In the genomic region with DNA sequence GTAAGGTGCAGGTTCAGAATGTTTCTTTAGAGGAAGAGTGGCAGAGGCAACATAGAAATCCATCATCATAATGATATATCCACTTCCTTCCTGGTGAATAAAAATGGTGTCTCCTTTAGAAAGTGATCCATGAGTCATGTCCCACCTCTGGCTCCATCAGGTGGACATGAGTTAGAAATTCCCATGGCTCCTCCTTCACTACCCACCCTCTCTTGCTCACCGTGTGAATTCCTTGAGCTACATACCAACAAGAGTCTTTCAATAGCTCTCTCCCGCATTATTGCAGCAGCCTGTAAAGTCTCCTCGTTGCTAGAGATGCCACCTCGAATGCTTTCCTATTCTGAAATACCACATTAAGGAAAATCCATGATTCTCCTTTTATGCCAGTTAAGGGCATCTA, we compare ENCODE assay signal across 21 cellular contexts.
A peak's percentile ranks its signal among the peaks of the same experiment; 100 is the strongest.
DNase-seq lines count a peak whose midpoint lies in the region; ATAC-seq, FAIRE-seq and TF ChIP-seq lines count a peak whose summit lies in the region.
"Had no signal": no experiment of that assay in that cellular context is flagged by ENCODE, and none has a peak within 500 bp of the region (broad histone marks: within the 10 kb centered on the region; RNA-seq: fewer than 3 reads in every experiment).

No MANE protein-coding gene starts in this region.

- no peak overlapping the region for H3K4me2 ChIP-seq in H1 (ENCODE audit: insufficient read depth in 1 of 2, low read depth in 2 of 2, low read length in 2 of 2)
- H3K4me2 ChIP-seq: BLaER1 had no signal

- no peak overlapping the region for H2AFZ ChIP-seq in H1 (ENCODE audit: low read length)

- DNase-seq in NCI-H146 (lab: John Stamatoyannopoulos, UW): peak; percentile 10
- DNase-seq in NCI-H146 treated with DMSO at 0.1 percent for 48 hours (lab: John Stamatoyannopoulos, UW; ENCODE audit: unreplicated experiment): no peak
- DNase-seq in HT-29 (ENCODE audit: low spot score): peak; percentile 74
- DNase-seq in H1 (ENCODE audit: low read depth in 1 of 2, low spot score in 2 of 2): peak in 1 of 2 experiments; percentile 10
- no peak for DNase-seq in left colon
- no peak for DNase-seq in activated naive CD4-positive, alpha-beta T cell treated with anti-CD3 and anti-CD28 coated beads, Interleukin-2, amount 50 U/mL, for 16 hours
- no peak for DNase-seq in AG20443 (ENCODE audit: low spot score)
- DNase-seq in ecto neural progenitor cell (ENCODE audit: low spot score): no peak
- DNase-seq: CD8-positive, alpha-beta T cell; IMR-90; Kasumi-1; NCI-H1105; NCI-H187 treated with DMSO at 0.1 percent for 48 hours; NCI-H2171; NCI-H774; Peyer's patch; SHP77 treated with DMSO at 0.1 percent for 48 hours had no signal

- H3K36me3 ChIP-seq in H1 (ENCODE audit: control insufficient read depth in 2 of 4, insufficient read depth in 4 of 4, low read length in 3 of 4): no peaks in the 10 kb centered on the region
- H3K36me3 ChIP-seq: BLaER1, Peyer's patch had no signal

- H2AK5ac ChIP-seq in H1 (ENCODE audit: low read depth, low read length): no peak overlapping the region

- peak; percentile 23 to 36; a peak in 3 of 4 replicates for TF ChIP-seq RAD21 in H1 (IDR thresholded peaks at IDR 0.05 in 1 of 2, conservative IDR thresholded peaks at IDR 0.05 in 1 of 2; ENCODE audit: low read depth in 2 of 2, low read length in 2 of 2)

- intact Hi-C loops in left colon (cut with DNase I, micrococcal nuclease): loop anchor here in 1 of 2 donors (10.0 kb wide), 1 partner anchor 410 kb away; a partner anchor contains a TSS

- H2BK12ac ChIP-seq in H1 (ENCODE audit: low read depth, low read length): no peak overlapping the region

- TF ChIP-seq CTCF in H1 (IDR thresholded peaks at IDR 0.05; ENCODE audit: control extremely low read depth in 1 of 3, insufficient read depth in 1 of 3, low read depth in 1 of 3, low read length in 3 of 3): peak in 1 of 3 experiments; percentile 20; a peak in 1 of 4 replicates

- H4K8ac ChIP-seq in H1 (ENCODE audit: extremely low read depth, insufficient read depth, low read length): no peak overlapping the region

- H4K20me1 ChIP-seq in H1 (replicated peaks in 1 of 2; ENCODE audit: control insufficient read depth in 1 of 2, insufficient read depth in 2 of 2, low read length in 2 of 2): peaks cover 0 to 1% of the 10 kb centered on the region in 2 experiments
- H4K20me1 ChIP-seq: BLaER1 had no signal

- H3K9ac ChIP-seq in H1 (replicated peaks in 1 of 4; ENCODE audit: extremely low read depth in 1 of 4, low read depth in 3 of 4, low read length in 3 of 4): no peak overlapping the region
- H3K9ac ChIP-seq: BLaER1 had no signal

- no peak for FAIRE-seq in H1 (lab: Jason Lieb, UNC)
- FAIRE-seq: GM12892, H54 had no signal

- H3K56ac ChIP-seq in H1 (replicated peaks; ENCODE audit: insufficient read length, low read depth, low read length): no peak overlapping the region

- H3K27ac ChIP-seq in H1 (ENCODE audit: low read depth, low read length): no peak overlapping the region
- H3K27ac ChIP-seq: 22Rv1, BLaER1, Peyer's patch had no signal

- no peak overlapping the region for H3K4ac ChIP-seq in H1 (replicated peaks; ENCODE audit: insufficient read length, low read depth, low read length)

- H3K4me3 ChIP-seq in H1 (ENCODE audit: extremely low read depth in 1 of 4, insufficient read depth in 2 of 4, low read depth in 3 of 4, low read length in 4 of 4): no peak overlapping the region
- H3K4me3 ChIP-seq: BLaER1, Peyer's patch had no signal

- POLR2A ChIA-PET in H1 (lab: Charles Lee; ENCODE audit: partially characterized antibody): no interaction called here

- no peak overlapping the region for H3K23ac ChIP-seq in H1 (ENCODE audit: insufficient read length)

- TF ChIP-seq EP300 in H1 (IDR thresholded peaks at IDR 0.05; ENCODE audit: borderline replicate concordance in 1 of 2, low read depth in 2 of 2, low read length in 2 of 2): no peak

- no peak overlapping the region for H3K18ac ChIP-seq in H1 (ENCODE audit: extremely low read depth, low read length)

- H3K9me3 ChIP-seq in H1 (ENCODE audit: insufficient read depth in 2 of 2, low read depth in 1 of 2, low read length in 1 of 2): no peaks in the 10 kb centered on the region
- H3K9me3 ChIP-seq: BLaER1, Peyer's patch had no signal

- peak; percentile 30 for ATAC-seq in left colon
- ATAC-seq: CD8-positive, alpha-beta T cell had no signal

- CTCF ChIA-PET in H1 (lab: Charles Lee; ENCODE audit: partially characterized antibody): interaction anchor here (0.7 to 8.1 kb wide), 15 partner anchors 8 to 987 kb away, joined by 3 to 39 read pairs (median 4); no protein-coding TSS in a partner anchor

- WGBS in H1 (ENCODE audit: extremely low coverage in 1 of 2, insufficient coverage in 1 of 2, insufficient read length in 1 of 2, insufficient replicate concordance in 2 of 2, low coverage in 1 of 2, low lambda C conversion rate in 2 of 2, missing lambda C conversion rate in 1 of 2), 2 experiments: 80% methylated on average over 4 of the region's 4 CpGs; no CpG with 5 or more reads in 1 of the 2 experiments

- no peak overlapping the region for H2BK5ac ChIP-seq in H1 (ENCODE audit: low read depth, low read length)

- H4K91ac ChIP-seq in H1 (replicated peaks; ENCODE audit: insufficient read length, low read length): no peak overlapping the region

- no peaks in the 10 kb centered on the region for H3K4me1 ChIP-seq in H1 (replicated peaks in 1 of 4; ENCODE audit: control insufficient read depth in 3 of 4, insufficient read depth in 4 of 4, low read length in 3 of 4)
- H3K4me1 ChIP-seq: BLaER1, Peyer's patch had no signal

- H2BK20ac ChIP-seq in H1 (ENCODE audit: low read length): no peak overlapping the region

- no peaks in the 10 kb centered on the region for H3K27me3 ChIP-seq in H1 (replicated peaks in 1 of 4; ENCODE audit: control insufficient read depth in 3 of 4, extremely low read depth in 1 of 4, insufficient read depth in 3 of 4, low read length in 3 of 4)
- H3K27me3 ChIP-seq: BLaER1, Peyer's patch had no signal

- H3K79me2 ChIP-seq in H1 (ENCODE audit: control insufficient read depth in 1 of 2, insufficient read depth in 2 of 2, low read length in 2 of 2): no peaks in the 10 kb centered on the region

- H2BK15ac ChIP-seq in H1 (ENCODE audit: low read length): no peak overlapping the region

- no peak for TF ChIP-seq POLR2A in H1 (IDR thresholded peaks at IDR 0.05; ENCODE audit: control extremely low read depth in 1 of 2, low read depth in 2 of 2, low read length in 2 of 2)

- no peak overlapping the region for H3K14ac ChIP-seq in H1 (ENCODE audit: insufficient read length)

- H3K79me1 ChIP-seq in H1 (ENCODE audit: low read depth, low read length): no peaks in the 10 kb centered on the region

- no peaks in the 10 kb centered on the region for H3K23me2 ChIP-seq in H1 (ENCODE audit: low read depth, low read length)

- no peak overlapping the region for H4K5ac ChIP-seq in H1 (ENCODE audit: insufficient read length, low read depth, low read length)

- H2BK120ac ChIP-seq in H1 (replicated peaks; ENCODE audit: low read depth, low read length): no peak overlapping the region

TF ChIP-seq in H1, 55 proteins besides CTCF, POLR2A, EP300 and RAD21:
- TF ChIP-seq, protein P1, sequence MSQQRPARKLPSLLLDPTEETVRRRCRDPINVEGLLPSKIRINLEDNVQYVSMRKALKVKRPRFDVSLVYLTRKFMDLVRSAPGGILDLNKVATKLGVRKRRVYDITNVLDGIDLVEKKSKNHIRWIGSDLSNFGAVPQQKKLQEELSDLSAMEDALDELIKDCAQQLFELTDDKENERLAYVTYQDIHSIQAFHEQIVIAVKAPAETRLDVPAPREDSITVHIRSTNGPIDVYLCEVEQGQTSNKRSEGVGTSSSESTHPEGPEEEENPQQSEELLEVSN (IDR thresholded peaks at IDR 0.05): no peak
- TF ChIP-seq KDM1A (IDR thresholded peaks at IDR 0.05; ENCODE audit: borderline replicate concordance, low read length) (no peak), SIRT6 (IDR thresholded peaks at IDR 0.05; ENCODE audit: low read length) (no peak)
TF ChIP-seq in H1: peak in this region for 0.

Comparison
In these comparisons a context has a peak if more than half of its experiments do, and no peak if none do; other contexts are left out.
1. DNase-seq: peak in NCI-H146 (single experiment) and HT-29 (single experiment); none in NCI-H146 treated with DMSO at 0.1 percent for 48 hours (single experiment), left colon (0 of 2), activated naive CD4-positive, alpha-beta T cell treated with anti-CD3 and anti-CD28 coated beads, Interleukin-2, amount 50 U/mL, for 16 hours (single experiment), AG20443 (single experiment) and ecto neural progenitor cell (single experiment).